8 cellular contexts compared by ENCODE assay signal in genomic region chr1:42765832-42766722, GRCh38. TPM values are rescaled to one million over a fixed set of nuclear protein-coding genes. Genes with fewer than 3 reads are reported as not detected.
A peak's percentile ranks its signal among the peaks of the same experiment; 100 is the strongest.
DNase-seq lines count a peak whose midpoint lies in the region; ATAC-seq and TF ChIP-seq lines count a peak whose summit lies in the region.

No MANE protein-coding gene starts in this region.

- H3K27ac ChIP-seq in ascending aorta (peak overlapping the region; percentile 84 to 90), iPS-18a (ENCODE audit: low read length) (no peak overlapping the region)

- DNase-seq in EH (ENCODE audit: low read depth): peak; percentile 87
- DNase-seq in HuH-7.5 (ENCODE audit: low spot score): peak; percentile 57
- DNase-seq in RPMI8226: peak; percentile 59
- no peak for DNase-seq in ascending aorta (ENCODE audit: low spot score in 2 of 2)
- DNase-seq in skeletal muscle cell (ENCODE audit: low read depth): peak; percentile 55
- no peak for DNase-seq in NOMO-1 treated with DMSO at 0.1 percent for 48 hours (lab: John Stamatoyannopoulos, UW; ENCODE audit: unreplicated experiment)

- H3K27me3 ChIP-seq in ascending aorta: no peaks in the 10 kb centered on the region
- no peaks in the 10 kb centered on the region for H3K27me3 ChIP-seq in iPS-18a (ENCODE audit: control insufficient read depth, insufficient read depth, low read length)

- peak; percentile 21 for ATAC-seq in GM21717 (IDR thresholded peaks at IDR 0.05; ENCODE audit: unreplicated experiment)

- H3K9ac ChIP-seq in iPS-18a (ENCODE audit: low read length): peak overlapping the region; percentile 68

- H3K36me3 ChIP-seq in ascending aorta (peaks cover 0 to 11% of the 10 kb centered on the region in 2 donors), iPS-18a (ENCODE audit: control insufficient read depth, low read depth, low read length) (no peaks in the 10 kb centered on the region)

- intact Hi-C loops in ascending aorta (cut with DNase I): loop anchor here (2.0 to 5.0 kb wide), 7 partner anchors 83 to 434 kb away; partner anchors contain the start of genes CFAP57, EBNA1BP2, PPCS and PPIH

- H3K9me3 ChIP-seq in ascending aorta (no peaks in the 10 kb centered on the region), iPS-18a (ENCODE audit: control insufficient read depth, low read depth, low read length) (no peaks in the 10 kb centered on the region)

- peak in 2 of 3 experiments; percentile 36 to 42 for TF ChIP-seq CTCF in ascending aorta (IDR thresholded peaks at IDR 0.05)

- H3K4me3 ChIP-seq in ascending aorta (peak overlapping the region; percentile 86 to 88), iPS-18a (ENCODE audit: low read length) (peak overlapping the region; percentile 91), skeletal muscle cell (ENCODE audit: low read depth, low read length) (peak overlapping the region; percentile 99)

- H3K4me1 ChIP-seq in ascending aorta (peaks cover 0 to 19% of the 10 kb centered on the region in 2 donors), iPS-18a (ENCODE audit: control insufficient read depth, low read depth, low read length) (peaks cover 18% of the 10 kb centered on the region)

RNA-seq across cellular contexts. Expression of gene P3H1, which starts 0.8 kb away (rescaled TPM):
- total RNA-seq in ascending aorta: 72.2 TPM

RNA-seq across cellular contexts. Expression of gene C1orf50, which starts 1.0 kb away (rescaled TPM):
- 0.64 TPM for total RNA-seq in ascending aorta

RNA-seq across cellular contexts. Expression of gene TMEM269, which starts 18.7 kb away (rescaled TPM):
- not detected for total RNA-seq in ascending aorta

RNA-seq across cellular contexts. Expression of gene CLDN19, which starts 26.0 kb away (rescaled TPM):
- not detected for total RNA-seq in ascending aorta

RNA-seq across cellular contexts. Expression of gene ERMAP, which starts 50.8 kb away (rescaled TPM):
- total RNA-seq in ascending aorta: 0.11 TPM

Comparison
In these comparisons a context has a peak if more than half of its experiments do, and no peak if none do; other contexts are left out.
1. DNase-seq: peak in EH (single experiment), HuH-7.5 (single experiment), RPMI8226 (single experiment) and skeletal muscle cell (single experiment); none in ascending aorta (0 of 2) and NOMO-1 treated with DMSO at 0.1 percent for 48 hours (single experiment).
2. Peak in every context shown above with its lines, with median percentiles within 50 percentile points of each other: H3K4me3 ChIP-seq.